ENCODE assay signal across 14 cellular contexts in genomic region chr6:123323419-123324329, GRCh38.
A peak's percentile ranks its signal among the peaks of the same experiment; 100 is the strongest.
DNase-seq lines count a peak whose midpoint lies in the region; TF ChIP-seq lines count a peak whose summit lies in the region.
"Had no signal": no experiment of that assay in that cellular context is flagged by ENCODE, and none has a peak within 500 bp of the region (broad histone marks: within the 10 kb centered on the region; RNA-seq: fewer than 3 reads in every experiment).

No MANE protein-coding gene starts in this region.

- H4K20me1 ChIP-seq in GM23248 (ENCODE audit: insufficient read depth), result no peaks in the 10 kb centered on the region

- in situ Hi-C loops in GM23248 (cut with MboI), result no loop called here

- H3K27me3 Mint-ChIP-seq in T-helper 2 cell treated with Interferon-gamma antibody and Interleukin-4, amounts not matched to agents 5 μg/mL and 100 μg/mL, for 36 hours (ENCODE audit: low read depth), result no peaks in the 10 kb centered on the region
- H3K27me3 Mint-ChIP-seq: activated naive CD8-positive, alpha-beta T cell treated with anti-CD3 and anti-CD28 coated beads, Interleukin-2, amount 10 ng/mL, durations not matched to agents 7 days and 5 days had no signal

- H3K9me3 ChIP-seq in GM23248 (ENCODE audit: low read depth) (no peaks in the 10 kb centered on the region), trophoblast cell (ENCODE audit: insufficient read depth, low read depth, low read length) (no peaks in the 10 kb centered on the region)
- H3K9me3 ChIP-seq: heart right ventricle, neutrophil had no signal

- H2AK5ac ChIP-seq in trophoblast cell (ENCODE audit: low read length), result no peak overlapping the region

- H3K14ac ChIP-seq in trophoblast cell (ENCODE audit: low read length), result no peak overlapping the region

- H3K23ac ChIP-seq in trophoblast cell (ENCODE audit: low read length), result peak overlapping the region; percentile 49

- no peak overlapping the region for H3K4me3 ChIP-seq in GM23248
- no peak overlapping the region for H3K4me3 ChIP-seq in choroid plexus epithelial cell (ENCODE audit: low read depth, low read length)
- no peak overlapping the region for H3K4me3 ChIP-seq in trophoblast cell (ENCODE audit: low read depth, low read length)
- H3K4me3 ChIP-seq: heart right ventricle had no signal

- 39 to 50% methylated on average over 3 of the region's 3 CpGs for WGBS in GM23248 (ENCODE audit: low coverage in 1 of 2, low lambda C conversion rate in 2 of 2, missing lambda C conversion rate in 2 of 2), 2 experiments
- WGBS in trophoblast cell (ENCODE audit: extremely low coverage, insufficient coverage, insufficient read length), result no CpG with 5 or more reads among the region's 3 CpGs

- no peaks in the 10 kb centered on the region for H3F3A ChIP-seq in GM23248 (ENCODE audit: insufficient read depth)

- H3K36me3 ChIP-seq in GM23248 (ENCODE audit: low read depth) (no peaks in the 10 kb centered on the region), trophoblast cell (ENCODE audit: control insufficient read depth in 1 of 2, insufficient read depth in 2 of 2, low read length in 2 of 2) (no peaks in the 10 kb centered on the region)
- H3K36me3 ChIP-seq: heart right ventricle, neutrophil had no signal

- no peak overlapping the region for H2BK12ac ChIP-seq in trophoblast cell (ENCODE audit: low read length)

- no peak overlapping the region for H4K8ac ChIP-seq in trophoblast cell (ENCODE audit: low read depth, low read length)

- H3K27ac ChIP-seq in GM23248 (no peak overlapping the region), trophoblast cell (ENCODE audit: low read depth, low read length) (no peak overlapping the region)
- H3K27ac ChIP-seq: heart right ventricle, neutrophil had no signal

- no peak overlapping the region for H3K4ac ChIP-seq in trophoblast cell (ENCODE audit: low read depth, low read length)

- H3K9ac ChIP-seq in GM23248 (no peak overlapping the region), trophoblast cell (ENCODE audit: low read length) (no peak overlapping the region)

- DNase-seq in GM23248 (peak; percentile 28), NCI-H69 (lab: John Stamatoyannopoulos, UW) (peak; percentile 10), choroid plexus epithelial cell (ENCODE audit: low read depth) (peak; percentile 36), trophoblast cell (peak in 1 of 2 donors; percentile 2), globus pallidus (ENCODE audit: low spot score) (no peak), AG08396 (ENCODE audit: low spot score) (no peak)
- DNase-seq in T-helper 2 cell treated with Interferon-gamma antibody and Interleukin-4, amounts not matched to agents 5 μg/mL and 100 μg/mL, for 36 hours (ENCODE audit: low spot score), result no peak
- DNase-seq: activated CD4-positive, alpha-beta T cell treated with anti-CD3 and anti-CD28 coated beads, Interleukin-2, amount 50 U/mL, for 48 hours; activated naive CD8-positive, alpha-beta T cell treated with anti-CD3 and anti-CD28 coated beads, Interleukin-2, amount 10 ng/mL, durations not matched to agents 7 days and 5 days; activated T-cell treated with anti-CD3 and anti-CD28 coated beads, Interleukin-2, amount 50 U/mL, for 72 hours; EL; heart right ventricle had no signal

- no peak overlapping the region for H3K4me3 Mint-ChIP-seq in T-helper 2 cell treated with Interferon-gamma antibody and Interleukin-4, amounts not matched to agents 5 μg/mL and 100 μg/mL, for 36 hours
- H3K4me3 Mint-ChIP-seq: activated naive CD8-positive, alpha-beta T cell treated with anti-CD3 and anti-CD28 coated beads, Interleukin-2, amount 10 ng/mL, durations not matched to agents 7 days and 5 days; activated T-cell treated with anti-CD3 and anti-CD28 coated beads, Interleukin-2, amount 50 U/mL, for 72 hours; CD14-positive monocyte had no signal

- H4K91ac ChIP-seq in trophoblast cell (ENCODE audit: low read depth, low read length), result no peak overlapping the region

- H3K27me3 ChIP-seq in GM23248 (replicated peaks; ENCODE audit: insufficient read depth) (no peaks in the 10 kb centered on the region), trophoblast cell (ENCODE audit: insufficient read depth, low read length) (no peaks in the 10 kb centered on the region)
- H3K27me3 ChIP-seq: heart right ventricle, neutrophil had no signal

- H2BK120ac ChIP-seq in trophoblast cell (ENCODE audit: insufficient read depth, low read length, poor library complexity), result no peak overlapping the region

- no peaks in the 10 kb centered on the region for H3K4me1 Mint-ChIP-seq in T-helper 2 cell treated with Interferon-gamma antibody and Interleukin-4, amounts not matched to agents 5 μg/mL and 100 μg/mL, for 36 hours (ENCODE audit: low read depth)
- H3K4me1 Mint-ChIP-seq: activated naive CD8-positive, alpha-beta T cell treated with anti-CD3 and anti-CD28 coated beads, Interleukin-2, amount 10 ng/mL, durations not matched to agents 7 days and 5 days; CD14-positive monocyte had no signal

- H2AFZ ChIP-seq in GM23248 (no peak overlapping the region), trophoblast cell (ENCODE audit: insufficient read depth, low read length, poor library complexity) (no peak overlapping the region)

- no peak overlapping the region for H4K12ac ChIP-seq in trophoblast cell (ENCODE audit: low read depth, low read length)

- H3K36me3 Mint-ChIP-seq in T-helper 2 cell treated with Interferon-gamma antibody and Interleukin-4, amounts not matched to agents 5 μg/mL and 100 μg/mL, for 36 hours (ENCODE audit: low read depth), result no peaks in the 10 kb centered on the region
- H3K36me3 Mint-ChIP-seq: activated naive CD8-positive, alpha-beta T cell treated with anti-CD3 and anti-CD28 coated beads, Interleukin-2, amount 10 ng/mL, durations not matched to agents 7 days and 5 days; CD14-positive monocyte had no signal

- H3K9me2 ChIP-seq in GM23248 (ENCODE audit: insufficient read depth), result no peaks in the 10 kb centered on the region

- TF ChIP-seq CTCF in choroid plexus epithelial cell (conservative IDR thresholded peaks at IDR 0.05; ENCODE audit: low read depth, low read length), result no peak

- H3K18ac ChIP-seq in trophoblast cell (ENCODE audit: low read length), result no peak overlapping the region

- H2BK5ac ChIP-seq in trophoblast cell (ENCODE audit: low read depth, low read length, poor library complexity), result no peak overlapping the region

- no peaks in the 10 kb centered on the region for H3K9me3 Mint-ChIP-seq in T-helper 2 cell treated with Interferon-gamma antibody and Interleukin-4, amounts not matched to agents 5 μg/mL and 100 μg/mL, for 36 hours
- H3K9me3 Mint-ChIP-seq: activated naive CD8-positive, alpha-beta T cell treated with anti-CD3 and anti-CD28 coated beads, Interleukin-2, amount 10 ng/mL, durations not matched to agents 7 days and 5 days; activated T-cell treated with anti-CD3 and anti-CD28 coated beads, Interleukin-2, amount 50 U/mL, for 72 hours; CD14-positive monocyte had no signal

- no peak overlapping the region for H3K4me2 ChIP-seq in GM23248 (ENCODE audit: unreplicated experiment)
- no peak overlapping the region for H3K4me2 ChIP-seq in trophoblast cell (ENCODE audit: low read length)

- H3K79me2 ChIP-seq in GM23248 (ENCODE audit: insufficient read depth), result no peaks in the 10 kb centered on the region
- no peaks in the 10 kb centered on the region for H3K79me2 ChIP-seq in trophoblast cell (ENCODE audit: control insufficient read depth, insufficient read depth, low read length, poor library complexity)

- no peaks in the 10 kb centered on the region for H3K79me1 ChIP-seq in trophoblast cell (ENCODE audit: low read length)

- no peaks in the 10 kb centered on the region for H3K4me1 ChIP-seq in GM23248 (ENCODE audit: insufficient read depth)
- no peaks in the 10 kb centered on the region for H3K4me1 ChIP-seq in trophoblast cell (ENCODE audit: control insufficient read depth in 1 of 2, insufficient read depth in 2 of 2, low read length in 2 of 2)
- H3K4me1 ChIP-seq: heart right ventricle had no signal

- no peak overlapping the region for H3K27ac Mint-ChIP-seq in T-helper 2 cell treated with Interferon-gamma antibody and Interleukin-4, amounts not matched to agents 5 μg/mL and 100 μg/mL, for 36 hours
- H3K27ac Mint-ChIP-seq: activated naive CD8-positive, alpha-beta T cell treated with anti-CD3 and anti-CD28 coated beads, Interleukin-2, amount 10 ng/mL, durations not matched to agents 7 days and 5 days; activated T-cell treated with anti-CD3 and anti-CD28 coated beads, Interleukin-2, amount 50 U/mL, for 72 hours; CD14-positive monocyte had no signal

Comparison
In these comparisons a context has a peak if more than half of its experiments do, and no peak if none do; other contexts are left out.
1. DNase-seq: peak in GM23248 (single experiment), NCI-H69 (single experiment) and choroid plexus epithelial cell (single experiment); none in T-helper 2 cell treated with Interferon-gamma antibody and Interleukin-4, amounts not matched to agents 5 μg/mL and 100 μg/mL, for 36 hours (single experiment), globus pallidus (single experiment) and AG08396 (single experiment).